In the genomic region with DNA sequence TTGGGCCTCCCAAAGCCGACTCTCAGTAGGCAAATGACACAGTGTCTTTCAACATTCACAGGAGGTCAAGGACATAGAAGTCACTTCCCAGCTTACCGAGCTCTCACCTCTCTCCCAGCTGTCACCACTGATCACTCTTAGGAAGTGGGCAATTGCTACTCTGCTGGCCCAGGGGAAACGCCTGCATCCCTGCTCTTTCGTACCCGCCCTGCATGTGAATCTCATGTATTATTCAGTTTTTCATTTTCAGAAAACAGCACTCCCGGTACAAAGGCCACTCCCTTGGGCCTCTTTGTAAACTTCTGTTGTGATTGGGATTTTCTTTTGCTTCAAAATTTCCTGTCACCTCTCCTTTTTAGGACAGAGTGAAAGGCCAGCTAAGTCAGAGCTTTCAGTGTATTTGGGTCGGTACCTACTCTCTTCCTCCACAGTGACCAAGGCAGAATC, we compare ENCODE assay signal across 30 cellular contexts.
"Had no signal": no experiment of that assay in that cellular context is flagged by ENCODE, and none has a peak within 500 bp of the region (broad histone marks: within the 10 kb centered on the region; RNA-seq: fewer than 3 reads in every experiment).

No MANE protein-coding gene starts in this region.

- H3K9me3 Mint-ChIP-seq: activated CD4-positive, alpha-beta T cell treated with anti-CD3 and anti-CD28 coated beads, Interleukin-2, amount 10 ng/mL, durations not matched to agents 7 days and 5 days; activated naive CD4-positive, alpha-beta T cell treated with anti-CD3 and anti-CD28 coated beads, Interleukin-2, amount 10 ng/mL, durations not matched to agents 7 days and 5 days; activated naive CD8-positive, alpha-beta T cell treated with anti-CD3 and anti-CD28 coated beads, Interleukin-2, amount 50 U/mL, for 24 hours; activated T-cell treated with anti-CD3 and anti-CD28 coated beads, Interleukin-2, amount 50 U/mL, for 24 hours; brain; T-helper 1 cell treated with Interleukin-12 subunit alpha and Interleukin-12 subunit beta and Interleukin-4 antibody, amounts not matched to agents 30 μg/mL and 1 μg/mL, for 36 hours; T-helper 2 cell treated with Interferon-gamma antibody and Interleukin-4, amounts not matched to agents 5 μg/mL and 100 μg/mL, for 36 hours had no signal

- H3K27ac ChIP-seq: PC-9, SK-N-MC had no signal

- ATAC-seq: activated CD4-positive, alpha-beta T cell treated with anti-CD3 and anti-CD28 coated beads for 36 hours; activated CD4-positive, CD25-positive, alpha-beta regulatory T cell treated with anti-CD3 and anti-CD28 coated beads, Interleukin-2, amount 50 U/mL, for 24 hours; activated CD8-positive, alpha-beta T cell treated with anti-CD3 and anti-CD28 coated beads, Interleukin-2, amount 10 ng/mL, durations not matched to agents 7 days and 5 days; activated naive CD8-positive, alpha-beta T cell treated with anti-CD3 and anti-CD28 coated beads, Interleukin-2, amount 50 U/mL, for 24 hours; K562 had no signal

- H3K4me3 Mint-ChIP-seq: activated CD4-positive, alpha-beta T cell treated with anti-CD3 and anti-CD28 coated beads for 36 hours; activated CD4-positive, alpha-beta T cell treated with anti-CD3 and anti-CD28 coated beads, Interleukin-2, amount 10 ng/mL, durations not matched to agents 7 days and 5 days; activated CD8-positive, alpha-beta T cell treated with anti-CD3 and anti-CD28 coated beads, Interleukin-2, amount 10 ng/mL, durations not matched to agents 7 days and 5 days; activated naive CD4-positive, alpha-beta T cell treated with anti-CD3 and anti-CD28 coated beads, Interleukin-2, amount 10 ng/mL, durations not matched to agents 7 days and 5 days; activated naive CD8-positive, alpha-beta T cell; activated naive CD8-positive, alpha-beta T cell treated with anti-CD3 and anti-CD28 coated beads, Interleukin-2, amount 50 U/mL, for 24 hours; activated T-cell treated with anti-CD3 and anti-CD28 coated beads, Interleukin-2, amount 50 U/mL, for 24 hours; brain; T-helper 1 cell treated with Interleukin-12 subunit alpha and Interleukin-12 subunit beta and Interleukin-4 antibody, amounts not matched to agents 30 μg/mL and 1 μg/mL, for 36 hours; T-helper 2 cell treated with Interferon-gamma antibody and Interleukin-4, amounts not matched to agents 5 μg/mL and 100 μg/mL, for 36 hours had no signal

- DNase-seq: activated CD4-positive, alpha-beta T cell treated with anti-CD3 and anti-CD28 coated beads for 36 hours; activated CD4-positive, alpha-beta T cell treated with anti-CD3 and anti-CD28 coated beads, Interleukin-2, amount 10 ng/mL, durations not matched to agents 7 days and 5 days; activated CD4-positive, alpha-beta T cell treated with anti-CD3 and anti-CD28 coated beads, Interleukin-2, amount 50 U/mL, for 48 hours; activated CD8-positive, alpha-beta T cell treated with anti-CD3 and anti-CD28 coated beads, Interleukin-2, amount 10 ng/mL, durations not matched to agents 7 days and 5 days; activated gamma-delta T cell treated with Interleukin-2 at 50 U/mL for 16 hours; activated naive CD4-positive, alpha-beta T cell treated with anti-CD3 and anti-CD28 coated beads, Interleukin-2, amount 10 ng/mL, durations not matched to agents 7 days and 5 days; activated naive CD8-positive, alpha-beta T cell treated with anti-CD3 and anti-CD28 coated beads, Interleukin-2, amount 50 U/mL, for 24 hours; activated T-cell treated with anti-CD3 and anti-CD28 coated beads, Interleukin-2, amount 50 U/mL, for 24 hours; anterior cingulate cortex; caudate nucleus; NCI-H1105; NCI-H1417 treated with DMSO at 0.1 percent for 48 hours; NCI-H187 treated with DMSO at 0.1 percent for 48 hours; NCI-H2081; NCI-H510A; NCI-H526; NCI-H748 treated with DMSO at 0.1 percent for 48 hours; NK-92 treated with Interleukin-12 subunit alpha and Interleukin-12 subunit beta, amount 100 ng/mL, for 24 hours; PC-9; Right ventricle myocardium superior had no signal

- H3K36me3 Mint-ChIP-seq: brain had no signal

- H3K4me3 ChIP-seq: K562, PC-9, SK-N-MC had no signal

- H2AFZ ChIP-seq: PC-9 had no signal

- FAIRE-seq: bronchial epithelial cell, K562, RCC 7860, TTC549 had no signal

- H3K27ac Mint-ChIP-seq: activated CD4-positive, alpha-beta T cell treated with anti-CD3 and anti-CD28 coated beads for 36 hours; activated CD4-positive, alpha-beta T cell treated with anti-CD3 and anti-CD28 coated beads, Interleukin-2, amount 10 ng/mL, durations not matched to agents 7 days and 5 days; activated CD8-positive, alpha-beta T cell treated with anti-CD3 and anti-CD28 coated beads, Interleukin-2, amount 10 ng/mL, durations not matched to agents 7 days and 5 days; activated naive CD4-positive, alpha-beta T cell treated with anti-CD3 and anti-CD28 coated beads, Interleukin-2, amount 10 ng/mL, durations not matched to agents 7 days and 5 days; activated naive CD8-positive, alpha-beta T cell; activated naive CD8-positive, alpha-beta T cell treated with anti-CD3 and anti-CD28 coated beads, Interleukin-2, amount 50 U/mL, for 24 hours; activated T-cell treated with anti-CD3 and anti-CD28 coated beads, Interleukin-2, amount 50 U/mL, for 24 hours; brain; T-helper 1 cell treated with Interleukin-12 subunit alpha and Interleukin-12 subunit beta and Interleukin-4 antibody, amounts not matched to agents 30 μg/mL and 1 μg/mL, for 36 hours; T-helper 2 cell treated with Interferon-gamma antibody and Interleukin-4, amounts not matched to agents 5 μg/mL and 100 μg/mL, for 36 hours had no signal

- H3K4me2 ChIP-seq: PC-9 had no signal

- H3K27me3 Mint-ChIP-seq: activated CD4-positive, alpha-beta T cell treated with anti-CD3 and anti-CD28 coated beads for 36 hours; activated CD4-positive, alpha-beta T cell treated with anti-CD3 and anti-CD28 coated beads, Interleukin-2, amount 10 ng/mL, durations not matched to agents 7 days and 5 days; activated naive CD4-positive, alpha-beta T cell treated with anti-CD3 and anti-CD28 coated beads, Interleukin-2, amount 10 ng/mL, durations not matched to agents 7 days and 5 days; activated naive CD8-positive, alpha-beta T cell; activated naive CD8-positive, alpha-beta T cell treated with anti-CD3 and anti-CD28 coated beads, Interleukin-2, amount 50 U/mL, for 24 hours; activated T-cell treated with anti-CD3 and anti-CD28 coated beads, Interleukin-2, amount 50 U/mL, for 24 hours; brain had no signal
